Comparison of ENCODE assay signal across 1 cellular context in the genomic region with DNA sequence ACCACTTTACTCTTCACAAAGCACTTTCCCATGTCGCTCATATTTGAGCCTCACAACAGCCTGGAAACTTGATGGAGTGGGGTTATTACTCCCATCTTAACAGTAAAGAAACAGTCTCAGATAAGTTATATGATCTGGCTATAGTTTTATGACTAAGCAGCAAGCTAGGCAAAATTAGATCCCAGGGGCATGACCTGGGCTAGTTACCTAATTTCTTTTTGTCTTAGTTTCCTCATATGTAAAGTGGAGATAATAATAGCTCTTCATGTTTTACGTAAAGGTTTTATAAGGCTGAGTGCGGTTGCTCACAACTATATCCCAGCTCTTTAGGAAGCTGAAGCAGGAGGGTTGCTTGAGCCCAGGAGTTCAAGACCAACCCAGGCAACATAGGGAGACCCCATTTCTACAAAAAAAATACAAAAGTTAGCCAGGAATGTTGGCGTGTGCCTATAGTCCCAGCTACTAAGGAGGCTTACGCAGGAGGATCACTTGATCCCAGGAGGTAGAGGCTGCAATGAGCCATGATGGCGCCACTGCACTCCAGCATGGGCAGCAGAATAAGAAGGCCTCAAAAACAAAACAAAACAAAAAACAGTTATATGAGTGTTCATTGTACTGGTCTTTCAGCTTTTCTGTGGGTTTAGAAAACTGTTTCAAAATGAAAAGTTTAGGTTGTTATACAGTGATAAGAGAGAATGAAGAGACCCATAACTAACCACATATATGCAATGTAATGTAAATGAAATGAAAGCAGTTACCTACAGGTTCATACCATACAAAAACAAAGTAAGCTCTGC.
TF ChIP-seq lines count a peak whose summit lies in the region.

No MANE protein-coding gene starts in this region.

TF ChIP-seq in GM12878, 131 proteins besides CTCF, POLR2A, EP300 and RAD21:
- TF ChIP-seq, protein P1, sequence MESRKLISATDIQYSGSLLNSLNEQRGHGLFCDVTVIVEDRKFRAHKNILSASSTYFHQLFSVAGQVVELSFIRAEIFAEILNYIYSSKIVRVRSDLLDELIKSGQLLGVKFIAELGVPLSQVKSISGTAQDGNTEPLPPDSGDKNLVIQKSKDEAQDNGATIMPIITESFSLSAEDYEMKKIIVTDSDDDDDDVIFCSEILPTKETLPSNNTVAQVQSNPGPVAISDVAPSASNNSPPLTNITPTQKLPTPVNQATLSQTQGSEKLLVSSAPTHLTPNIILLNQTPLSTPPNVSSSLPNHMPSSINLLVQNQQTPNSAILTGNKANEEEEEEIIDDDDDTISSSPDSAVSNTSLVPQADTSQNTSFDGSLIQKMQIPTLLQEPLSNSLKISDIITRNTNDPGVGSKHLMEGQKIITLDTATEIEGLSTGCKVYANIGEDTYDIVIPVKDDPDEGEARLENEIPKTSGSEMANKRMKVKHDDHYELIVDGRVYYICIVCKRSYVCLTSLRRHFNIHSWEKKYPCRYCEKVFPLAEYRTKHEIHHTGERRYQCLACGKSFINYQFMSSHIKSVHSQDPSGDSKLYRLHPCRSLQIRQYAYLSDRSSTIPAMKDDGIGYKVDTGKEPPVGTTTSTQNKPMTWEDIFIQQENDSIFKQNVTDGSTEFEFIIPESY (IDR thresholded peaks at IDR 0.05): peak; percentile 45; the same call in 1 of the 2 replicates
- TF ChIP-seq RB1 (IDR thresholded peaks at IDR 0.05; ENCODE audit: borderline replicate concordance): no peak
- peak; percentile 27; the same call in 1 of the 2 replicates for TF ChIP-seq RUNX3 (IDR thresholded peaks at IDR 0.05; ENCODE audit: low read length)
- TF ChIP-seq, protein P2, sequence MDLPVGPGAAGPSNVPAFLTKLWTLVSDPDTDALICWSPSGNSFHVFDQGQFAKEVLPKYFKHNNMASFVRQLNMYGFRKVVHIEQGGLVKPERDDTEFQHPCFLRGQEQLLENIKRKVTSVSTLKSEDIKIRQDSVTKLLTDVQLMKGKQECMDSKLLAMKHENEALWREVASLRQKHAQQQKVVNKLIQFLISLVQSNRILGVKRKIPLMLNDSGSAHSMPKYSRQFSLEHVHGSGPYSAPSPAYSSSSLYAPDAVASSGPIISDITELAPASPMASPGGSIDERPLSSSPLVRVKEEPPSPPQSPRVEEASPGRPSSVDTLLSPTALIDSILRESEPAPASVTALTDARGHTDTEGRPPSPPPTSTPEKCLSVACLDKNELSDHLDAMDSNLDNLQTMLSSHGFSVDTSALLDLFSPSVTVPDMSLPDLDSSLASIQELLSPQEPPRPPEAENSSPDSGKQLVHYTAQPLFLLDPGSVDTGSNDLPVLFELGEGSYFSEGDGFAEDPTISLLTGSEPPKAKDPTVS (IDR thresholded peaks at IDR 0.05; ENCODE audit: low read depth, low read length): no peak
- no peak for TF ChIP-seq SREBF1 (IDR thresholded peaks at IDR 0.05; ENCODE audit: low read length)
- no peak for TF ChIP-seq STAT1 (conservative IDR thresholded peaks at IDR 0.05)
- TF ChIP-seq, protein P3, sequence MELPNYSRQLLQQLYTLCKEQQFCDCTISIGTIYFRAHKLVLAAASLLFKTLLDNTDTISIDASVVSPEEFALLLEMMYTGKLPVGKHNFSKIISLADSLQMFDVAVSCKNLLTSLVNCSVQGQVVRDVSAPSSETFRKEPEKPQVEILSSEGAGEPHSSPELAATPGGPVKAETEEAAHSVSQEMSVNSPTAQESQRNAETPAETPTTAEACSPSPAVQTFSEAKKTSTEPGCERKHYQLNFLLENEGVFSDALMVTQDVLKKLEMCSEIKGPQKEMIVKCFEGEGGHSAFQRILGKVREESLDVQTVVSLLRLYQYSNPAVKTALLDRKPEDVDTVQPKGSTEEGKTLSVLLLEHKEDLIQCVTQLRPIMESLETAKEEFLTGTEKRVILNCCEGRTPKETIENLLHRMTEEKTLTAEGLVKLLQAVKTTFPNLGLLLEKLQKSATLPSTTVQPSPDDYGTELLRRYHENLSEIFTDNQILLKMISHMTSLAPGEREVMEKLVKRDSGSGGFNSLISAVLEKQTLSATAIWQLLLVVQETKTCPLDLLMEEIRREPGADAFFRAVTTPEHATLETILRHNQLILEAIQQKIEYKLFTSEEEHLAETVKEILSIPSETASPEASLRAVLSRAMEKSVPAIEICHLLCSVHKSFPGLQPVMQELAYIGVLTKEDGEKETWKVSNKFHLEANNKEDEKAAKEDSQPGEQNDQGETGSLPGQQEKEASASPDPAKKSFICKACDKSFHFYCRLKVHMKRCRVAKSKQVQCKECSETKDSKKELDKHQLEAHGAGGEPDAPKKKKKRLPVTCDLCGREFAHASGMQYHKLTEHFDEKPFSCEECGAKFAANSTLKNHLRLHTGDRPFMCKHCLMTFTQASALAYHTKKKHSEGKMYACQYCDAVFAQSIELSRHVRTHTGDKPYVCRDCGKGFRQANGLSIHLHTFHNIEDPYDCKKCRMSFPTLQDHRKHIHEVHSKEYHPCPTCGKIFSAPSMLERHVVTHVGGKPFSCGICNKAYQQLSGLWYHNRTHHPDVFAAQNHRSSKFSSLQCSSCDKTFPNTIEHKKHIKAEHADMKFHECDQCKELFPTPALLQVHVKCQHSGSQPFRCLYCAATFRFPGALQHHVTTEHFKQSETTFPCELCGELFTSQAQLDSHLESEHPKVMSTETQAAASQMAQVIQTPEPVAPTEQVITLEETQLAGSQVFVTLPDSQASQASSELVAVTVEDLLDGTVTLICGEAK (IDR thresholded peaks at IDR 0.05; ENCODE audit: borderline replicate concordance): no peak
- TF ChIP-seq TBL1XR1 (IDR thresholded peaks at IDR 0.05; ENCODE audit: low read depth, low read length): no peak
- TF ChIP-seq, protein P4, sequence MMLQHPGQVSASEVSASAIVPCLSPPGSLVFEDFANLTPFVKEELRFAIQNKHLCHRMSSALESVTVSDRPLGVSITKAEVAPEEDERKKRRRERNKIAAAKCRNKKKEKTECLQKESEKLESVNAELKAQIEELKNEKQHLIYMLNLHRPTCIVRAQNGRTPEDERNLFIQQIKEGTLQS (IDR thresholded peaks at IDR 0.05; ENCODE audit: borderline replicate concordance, extremely low read depth, low read depth, low read length): no peak
- no peak for TF ChIP-seq CEBPB (IDR thresholded peaks at IDR 0.05; ENCODE audit: borderline replicate concordance in 1 of 2, low read depth in 2 of 2, low read length in 2 of 2)
- TF ChIP-seq GATAD2B (conservative IDR thresholded peaks at IDR 0.05; ENCODE audit: low read depth): no peak
- TF ChIP-seq CHD4 (IDR thresholded peaks at IDR 0.05): no peak
- no peak for TF ChIP-seq IKZF2 (IDR thresholded peaks at IDR 0.05)
